8 cellular contexts compared by ENCODE assay signal in the genomic region with DNA sequence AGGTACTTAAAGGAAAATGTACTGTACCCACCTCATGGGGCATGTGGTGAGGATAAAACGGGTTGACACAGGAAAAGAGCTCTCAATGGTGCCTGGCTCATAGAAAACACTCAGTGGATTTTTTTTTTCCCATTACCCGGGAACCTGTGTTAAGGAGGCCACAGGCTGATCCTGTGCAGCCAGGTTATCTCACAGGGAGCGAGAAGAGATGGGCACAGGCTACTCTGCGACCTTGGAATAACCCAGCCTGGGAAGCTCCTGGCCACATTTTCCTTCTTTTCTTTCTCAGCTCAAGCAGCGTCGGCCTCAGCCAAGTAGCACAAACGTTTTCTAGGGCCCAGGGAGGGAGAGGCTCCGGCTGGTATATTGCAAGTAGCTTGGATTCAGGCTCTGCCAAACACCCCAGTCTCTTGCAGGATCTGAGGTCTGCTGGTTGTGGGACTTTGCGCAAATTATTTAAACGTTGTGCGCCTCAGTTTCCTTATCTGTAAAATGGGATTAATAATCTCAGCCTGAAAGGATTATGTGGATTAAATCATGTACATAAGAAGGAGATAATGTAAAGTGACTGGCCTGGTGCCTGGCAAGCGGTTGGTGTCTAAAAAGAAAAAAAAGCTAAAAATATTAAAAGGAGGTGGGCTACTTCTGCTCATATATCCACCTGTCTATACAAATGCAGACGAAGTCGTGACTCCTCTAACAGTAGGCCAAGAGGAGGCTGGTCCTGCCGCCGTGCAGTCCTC. TPM values are rescaled to one million over a fixed set of nuclear protein-coding genes. Genes with fewer than 3 reads are reported as not detected.
DNase-seq lines count a peak whose midpoint lies in the region; ATAC-seq and TF ChIP-seq lines count a peak whose summit lies in the region.

No MANE protein-coding gene starts in this region.

- intact Hi-C loops in adrenal gland (cut with DNase I), result no loop called here

- no peaks in the 10 kb centered on the region; the same call in 1 of the 2 replicates for H3K9me3 ChIP-seq in AG04450 (ENCODE audit: control insufficient read depth, insufficient read depth, low read length)
- no peaks in the 10 kb centered on the region for H3K9me3 ChIP-seq in HUES6 (ENCODE audit: control insufficient read depth, insufficient read depth, low read depth, low read length)
- H3K9me3 ChIP-seq in adrenal gland (replicated peaks in 1 of 3), result no peaks in the 10 kb centered on the region
- no peaks in the 10 kb centered on the region for H3K9me3 ChIP-seq in stomach smooth muscle (ENCODE audit: control insufficient read depth in 2 of 2, low read length in 2 of 2)

- no peak for TF ChIP-seq POLR2A in adrenal gland (IDR thresholded peaks at IDR 0.05)

- H3K4me1 ChIP-seq in HUES6 (ENCODE audit: control insufficient read depth, insufficient read depth, low read length) (peaks cover 57% of the 10 kb centered on the region), adrenal gland (replicated peaks in 1 of 2) (peaks cover 26 to 47% of the 10 kb centered on the region in 2 donors), stomach smooth muscle (ENCODE audit: control insufficient read depth, insufficient read depth, low read length) (peaks cover 45% of the 10 kb centered on the region)

- no peak for DNase-seq in AG04450 (ENCODE audit: low read depth, low spot score)
- no peak for DNase-seq in adrenal gland
- DNase-seq in immature natural killer cell, result no peak
- no peak for DNase-seq in activated gamma-delta T cell treated with Interleukin-2 at 50 U/mL for 16 hours
- no peak for DNase-seq in NCI-H2107 (lab: John Stamatoyannopoulos, UW)

- peaks cover 13 to 24% (median 16%) of the 10 kb centered on the region in 3 donors for H3K27me3 Mint-ChIP-seq in immature natural killer cell (ENCODE audit: low read depth in 3 of 3)

- no peaks in the 10 kb centered on the region for H3K36me3 Mint-ChIP-seq in immature natural killer cell

- H3K27ac ChIP-seq in AG04450 (ENCODE audit: low read depth, low read length), result peak overlapping the region; percentile 61
- H3K27ac ChIP-seq in HUES6 (ENCODE audit: low read depth, low read length), result peak overlapping the region; percentile 79; the same call in 1 of the 2 replicates
- H3K27ac ChIP-seq in adrenal gland, result peak overlapping the region in 4 of 5 donors; percentile 75 to 95 (median 88)
- H3K27ac ChIP-seq in stomach smooth muscle (ENCODE audit: low read length), result peak overlapping the region; percentile 79

- no peak for ATAC-seq in HG03432 (IDR thresholded peaks at IDR 0.05; ENCODE audit: unreplicated experiment)

- CTCF ChIA-PET in AG04450 (lab: Charles Lee), result interaction anchor here (1.1 to 1.8 kb wide), 3 partner anchors 15 to 222 kb away, joined by 3 to 5 read pairs (median 4); no protein-coding TSS in a partner anchor

- 28 to 33% (median 29%) methylated on average over 16 of the region's 16 CpGs for WGBS in adrenal gland, 4 donors

- TF ChIP-seq CTCF in AG04450 (IDR thresholded peaks at IDR 0.05; ENCODE audit: low read depth, low read length), result no peak
- TF ChIP-seq CTCF in adrenal gland (IDR thresholded peaks at IDR 0.05), result peak in 1 of 6 experiments; percentile 4

- H3K27me3 ChIP-seq in AG04450 (ENCODE audit: control insufficient read depth, insufficient read depth, low read length) (no peaks in the 10 kb centered on the region), HUES6 (ENCODE audit: control insufficient read depth, insufficient read depth, low read length) (no peaks in the 10 kb centered on the region), adrenal gland (no peaks in the 10 kb centered on the region), stomach smooth muscle (ENCODE audit: control insufficient read depth in 1 of 2, insufficient read depth in 2 of 2, low read length in 2 of 2) (peaks cover 0 to 2% of the 10 kb centered on the region in 2 donors)

- H3K9ac ChIP-seq in HUES6 (ENCODE audit: low read length) (peak overlapping the region; percentile 86), stomach smooth muscle (ENCODE audit: low read length in 2 of 2) (peak overlapping the region; percentile 80 to 90)

- H3K4me3 Mint-ChIP-seq in immature natural killer cell, result peak overlapping the region; percentile 86 to 92 (median 91)

- peak overlapping the region; percentile 84 to 96 (median 92) for H3K27ac Mint-ChIP-seq in immature natural killer cell

- POLR2A ChIA-PET in AG04450 (lab: Yijun Ruan, JAX), result interaction anchor here (0.6 to 1.1 kb wide), 4 partner anchors 32 to 728 kb away, joined by 3 to 7 read pairs (median 6); a partner anchor contains a TSS

- H3K9me3 Mint-ChIP-seq in immature natural killer cell, result no peaks in the 10 kb centered on the region

- H3K4me3 ChIP-seq in AG04450 (ENCODE audit: low read depth, low read length) (peak overlapping the region; percentile 72), HUES6 (ENCODE audit: low read depth, low read length) (peak overlapping the region; percentile 84), adrenal gland (peak overlapping the region in 3 of 4 donors; percentile 46 to 97 (median 75)), stomach smooth muscle (ENCODE audit: low read length in 2 of 2) (peak overlapping the region; percentile 64 to 83)

- peaks cover 45 to 64% of the 10 kb centered on the region in 2 donors for H3K4me1 Mint-ChIP-seq in immature natural killer cell

- H3K36me3 ChIP-seq in HUES6 (ENCODE audit: control insufficient read depth, insufficient read depth, low read length) (peaks cover under 1% of the 10 kb centered on the region; the same call in 1 of the 2 replicates), adrenal gland (replicated peaks in 1 of 2) (no peaks in the 10 kb centered on the region), stomach smooth muscle (ENCODE audit: control insufficient read depth in 2 of 2, insufficient read depth in 2 of 2, low read length in 2 of 2) (peaks cover 0 to under 1% of the 10 kb centered on the region in 2 donors)

RNA-seq across cellular contexts. Expression of a gene that starts 2.1 kb away (rescaled TPM):
- 14.0 and 21.5 TPM in 2 replicates for polyA plus RNA-seq in AG04450 (2011; rRNA removed)
- 22.6 and 38.5 TPM in 2 replicates for polyA minus RNA-seq in AG04450 (2011; rRNA and poly(A)+ RNA removed)
- 100 to 1,000 TPM in 1 of 8 donors, 10 to 100 TPM in 7; 38.7 to 119 (median 50.0) TPM for total RNA-seq in adrenal gland
- polyA plus RNA-seq in adrenal gland, result 10 to 100 TPM; 11.5 to 29.3 (median 24.7) TPM
- polyA plus RNA-seq in immature natural killer cell, result 10 to 100 TPM; 18.2 to 22.8 (median 20.8) TPM

RNA-seq across cellular contexts. Expression of a gene that starts 13.8 kb away (rescaled TPM):
- polyA plus RNA-seq in AG04450 (2011; rRNA removed) (5.5 and 7.1 TPM in 2 replicates), adrenal gland (10 to 100 TPM in 2 of 3 donors, 1 to 10 TPM in 1; 2.3 to 32.9 (median 19.5) TPM), immature natural killer cell (10 to 100 TPM; 28.6 to 73.2 (median 53.5) TPM)
- polyA minus RNA-seq in AG04450 (2011; rRNA and poly(A)+ RNA removed), result 7.1 and 8.9 TPM in 2 replicates
- total RNA-seq in adrenal gland, result 10 to 100 TPM; 15.3 to 82.3 (median 27.7) TPM

RNA-seq across cellular contexts. Expression of a gene that starts 32.6 kb away (rescaled TPM):
- polyA plus RNA-seq in AG04450 (2011; rRNA removed), result 14.3 and 20.6 TPM in 2 replicates
- polyA minus RNA-seq in AG04450 (2011; rRNA and poly(A)+ RNA removed), result 16.2 and 23.4 TPM in 2 replicates
- total RNA-seq in adrenal gland, result 10 to 100 TPM; 52.3 to 94.6 (median 68.5) TPM
- polyA plus RNA-seq in adrenal gland, result 10 to 100 TPM; 26.5 to 83.3 (median 46.2) TPM
- polyA plus RNA-seq in immature natural killer cell, result 1 to 10 TPM; 4.1 to 7.4 (median 5.4) TPM
